ENCODE assay signal across 8 cellular contexts in genomic region chr5:15995206-15996052, GRCh38.
DNase-seq lines count a peak whose midpoint lies in the region; ATAC-seq, FAIRE-seq and TF ChIP-seq lines count a peak whose summit lies in the region.

No MANE protein-coding gene starts in this region.

- H3K36me3 ChIP-seq in right lobe of liver, result no peaks in the 10 kb centered on the region

- ATAC-seq in right lobe of liver (peak; percentile 71 to 83 (median 76)), HG03280 (IDR thresholded peaks at IDR 0.05; ENCODE audit: unreplicated experiment) (no peak)

- no peak for FAIRE-seq in GM12891 (lab: Jason Lieb, UNC)

- no peak for TF ChIP-seq POLR2A in right lobe of liver (IDR thresholded peaks at IDR 0.05)
- no peak for TF ChIP-seq POLR2A in GM12891 (IDR thresholded peaks at IDR 0.05; ENCODE audit: low read depth, low read length)

- peak; percentile 50 to 66 (median 53) for TF ChIP-seq CTCF in right lobe of liver (IDR thresholded peaks at IDR 0.05)

- no peaks in the 10 kb centered on the region for H3K27me3 ChIP-seq in right lobe of liver

- no peak overlapping the region for H3K27ac ChIP-seq in right lobe of liver

- WGBS in right lobe of liver (ENCODE audit: insufficient coverage, low coverage, low lambda C conversion rate, missing lambda C conversion rate), result 18% methylated on average over 3 of the region's 3 CpGs

- H3K4me1 ChIP-seq in right lobe of liver, result peaks cover 0 to 20% (median 4%) of the 10 kb centered on the region in 4 donors

- H3K9me3 ChIP-seq in right lobe of liver, result peaks cover 0 to 9% (median 0%) of the 10 kb centered on the region in 4 donors

- DNase-seq in DMS53 (lab: John Stamatoyannopoulos, UW) (peak; percentile 49), NCI-H1694 treated with DMSO at 0.1 percent for 48 hours (lab: John Stamatoyannopoulos, UW) (peak; percentile 83), T47D (ENCODE audit: low read depth in 1 of 2, low spot score in 1 of 2) (peak; percentile 16 to 39), right lobe of liver (no peak), NCI-H187 treated with DMSO at 0.1 percent for 48 hours (lab: John Stamatoyannopoulos, UW) (no peak), CD1c-positive myeloid dendritic cell (ENCODE audit: extremely low spot score) (no peak), GM12891 (ENCODE audit: insufficient read length, low spot score) (no peak)

- H3K4me3 ChIP-seq in right lobe of liver, result no peak overlapping the region

- in situ Hi-C loops in T47D (cut with HindIII; ENCODE audit: low pct_unique_long_range_greater_than_20kb, low sequenced_read_pairs), result no loop called here

- intact Hi-C loops in right lobe of liver (cut with DNase I), result no loop called here

TF ChIP-seq in GM12891, 5 proteins besides CTCF, POLR2A, EP300 and RAD21:
- TF ChIP-seq SPI1 (IDR thresholded peaks at IDR 0.05; ENCODE audit: low read depth, low read length) (no peak), POU2F2 (IDR thresholded peaks at IDR 0.05; ENCODE audit: low read depth, low read length) (no peak)

Comparison
In these comparisons a context has a peak if more than half of its experiments do, and no peak if none do; other contexts are left out.
1. DNase-seq: peak in DMS53 (single experiment), NCI-H1694 treated with DMSO at 0.1 percent for 48 hours (single experiment) and T47D (2 of 2); none in right lobe of liver (0 of 3), NCI-H187 treated with DMSO at 0.1 percent for 48 hours (single experiment), CD1c-positive myeloid dendritic cell (single experiment) and GM12891 (single experiment).